In the genomic region with DNA sequence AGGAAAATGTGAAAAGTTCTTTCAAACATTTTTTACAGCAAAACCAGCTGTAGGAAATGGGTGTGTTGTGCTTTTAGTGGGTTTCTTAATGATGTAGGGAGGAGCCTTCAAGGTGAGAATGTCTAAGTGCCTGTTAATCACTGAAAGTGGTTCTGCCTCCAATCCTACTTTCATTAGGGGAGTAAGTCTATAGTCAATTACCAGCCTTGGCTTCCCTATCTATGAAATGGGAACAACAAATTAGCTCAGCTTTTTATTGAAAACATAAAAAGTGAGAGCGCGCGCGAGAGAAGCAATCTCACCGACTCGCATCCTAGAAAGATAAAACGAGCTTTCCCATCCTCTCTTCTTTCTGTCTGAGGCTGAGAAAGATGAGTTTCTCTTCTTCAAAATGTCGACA, we compare ENCODE assay signal across 29 cellular contexts.
"Had no signal": no experiment of that assay in that cellular context is flagged by ENCODE, and none has a peak within 500 bp of the region (broad histone marks: within the 10 kb centered on the region; RNA-seq: fewer than 3 reads in every experiment).

No MANE protein-coding gene starts in this region.

- FAIRE-seq: colon, endothelial cell of umbilical vein, kidney had no signal

- H3K4me3 ChIP-seq: dorsolateral prefrontal cortex, esophagus muscularis mucosa, gastroesophageal sphincter, heart left ventricle, hepatocyte, left lung, prostate gland, right atrium auricular region, smooth muscle cell, stomach, thyroid gland had no signal

- H3K4me2 ChIP-seq: hepatocyte, smooth muscle cell had no signal

- H3K9me3 ChIP-seq: prostate gland, thyroid gland had no signal

- H3K4me3 Mint-ChIP-seq: mesothelial cell of epicardium; naive thymus-derived CD4-positive, alpha-beta T cell; nephron; stimulated activated effector memory CD8-positive, alpha-beta T cell treated with anti-CD3 and anti-CD28 coated beads, Interleukin-12 subunit alpha, Interleukin-12 subunit beta, amount 100 ng/mL, for 72 hours had no signal

- H2AFZ ChIP-seq: hepatocyte had no signal

- H3K27ac ChIP-seq: dorsolateral prefrontal cortex, esophagus muscularis mucosa, foreskin keratinocyte, gastroesophageal sphincter, heart left ventricle, hepatocyte, left lung, prostate gland, right atrium auricular region, stomach, thyroid gland had no signal

- H3K79me2 ChIP-seq: hepatocyte had no signal

- H3K27ac Mint-ChIP-seq: endodermal cell; mesothelial cell of epicardium; naive thymus-derived CD4-positive, alpha-beta T cell; nephron; stimulated activated effector memory CD8-positive, alpha-beta T cell treated with anti-CD3 and anti-CD28 coated beads, Interleukin-12 subunit alpha, Interleukin-12 subunit beta, amount 100 ng/mL, for 72 hours had no signal

- H3K4me1 Mint-ChIP-seq: mesothelial cell of epicardium; nephron; stimulated activated effector memory CD8-positive, alpha-beta T cell treated with anti-CD3 and anti-CD28 coated beads, Interleukin-12 subunit alpha, Interleukin-12 subunit beta, amount 100 ng/mL, for 72 hours had no signal

- ATAC-seq: foreskin keratinocyte; gastroesophageal sphincter; heart left ventricle; left lung; naive thymus-derived CD4-positive, alpha-beta T cell; sciatic nerve; stimulated activated effector memory CD8-positive, alpha-beta T cell treated with anti-CD3 and anti-CD28 coated beads, Interleukin-12 subunit alpha, Interleukin-12 subunit beta, amount 100 ng/mL, for 72 hours had no signal

- H3K36me3 Mint-ChIP-seq: mesothelial cell of epicardium; stimulated activated effector memory CD8-positive, alpha-beta T cell treated with anti-CD3 and anti-CD28 coated beads, Interleukin-12 subunit alpha, Interleukin-12 subunit beta, amount 100 ng/mL, for 72 hours had no signal

- DNase-seq: dorsolateral prefrontal cortex; effector CD8-positive, alpha-beta T cell; endodermal cell; foreskin keratinocyte; heart left ventricle; kidney; left lung; mesenchymal stem cell; naive thymus-derived CD4-positive, alpha-beta T cell; nucleus accumbens; stimulated activated CD4-positive, alpha-beta T cell treated with anti-CD3 and anti-CD28 coated beads, Interleukin-12 subunit alpha, Interleukin-12 subunit beta, amount 100 ng/mL, for 4 hours; stimulated activated CD4-positive, alpha-beta T cell treated with anti-CD3 and anti-CD28 coated beads, Interleukin-2, amount 100 ng/mL, for 24 hours; stimulated activated CD4-positive, alpha-beta T cell treated with anti-CD3 and anti-CD28 coated beads, Interleukin-4, amount 100 ng/mL, for 24 hours; stimulated activated naive CD4-positive, alpha-beta T cell treated with Interleukin-2 at 50 U/mL for 16 hours; stomach; thyroid gland; trophoblast cell had no signal

- H3K4me1 ChIP-seq: esophagus muscularis mucosa, foreskin keratinocyte, gastroesophageal sphincter, heart left ventricle, left lung, prostate gland, right atrium auricular region, thyroid gland had no signal

- H3K27me3 ChIP-seq: right atrium auricular region, thyroid gland had no signal

- H3K36me3 ChIP-seq: esophagus muscularis mucosa, gastroesophageal sphincter, heart left ventricle, left lung, prostate gland, right atrium auricular region, stomach, thyroid gland had no signal
